Comparison of ENCODE assay signal across 2 cellular contexts in the genomic region with DNA sequence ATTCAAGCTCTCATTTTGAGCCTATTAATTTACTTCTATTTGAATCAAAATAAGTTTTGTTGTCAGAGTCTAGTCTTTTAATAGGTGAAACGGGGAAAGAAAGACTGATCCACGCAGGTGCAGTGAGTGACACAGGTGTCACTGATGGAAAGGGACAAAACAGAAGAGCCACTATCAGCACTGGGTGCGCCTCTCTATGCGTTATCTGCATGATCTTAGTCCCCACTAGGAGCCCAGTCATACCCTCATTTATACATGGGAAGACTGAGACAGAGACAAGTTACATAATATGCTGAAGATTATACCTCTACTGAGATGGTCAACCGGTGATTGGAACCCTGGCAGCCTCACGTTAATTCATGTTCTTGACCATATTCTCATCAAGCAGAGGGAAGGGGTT.
TF ChIP-seq lines count a peak whose summit lies in the region.

No MANE protein-coding gene starts in this region.

TF ChIP-seq in SK-N-SH, 30 proteins besides CTCF, POLR2A, EP300 and RAD21 (continued from another document):
- TF ChIP-seq, protein P1, sequence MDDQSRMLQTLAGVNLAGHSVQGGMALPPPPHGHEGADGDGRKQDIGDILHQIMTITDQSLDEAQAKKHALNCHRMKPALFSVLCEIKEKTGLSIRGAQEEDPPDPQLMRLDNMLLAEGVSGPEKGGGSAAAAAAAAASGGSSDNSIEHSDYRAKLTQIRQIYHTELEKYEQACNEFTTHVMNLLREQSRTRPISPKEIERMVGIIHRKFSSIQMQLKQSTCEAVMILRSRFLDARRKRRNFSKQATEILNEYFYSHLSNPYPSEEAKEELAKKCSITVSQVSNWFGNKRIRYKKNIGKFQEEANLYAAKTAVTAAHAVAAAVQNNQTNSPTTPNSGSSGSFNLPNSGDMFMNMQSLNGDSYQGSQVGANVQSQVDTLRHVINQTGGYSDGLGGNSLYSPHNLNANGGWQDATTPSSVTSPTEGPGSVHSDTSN (IDR thresholded peaks at IDR 0.05), result no peak
- no peak for TF ChIP-seq RXRA (IDR thresholded peaks at IDR 0.05; ENCODE audit: borderline replicate concordance, low read depth)
- TF ChIP-seq GATA2 (CRISPR knock-in tag; IDR thresholded peaks at IDR 0.05), result no peak
- TF ChIP-seq CHD2 (IDR thresholded peaks at IDR 0.05; ENCODE audit: low read length, partially characterized antibody), result no peak
- TF ChIP-seq MXI1 (IDR thresholded peaks at IDR 0.05; ENCODE audit: low read depth, low read length), result no peak
- TF ChIP-seq POLR2AphosphoS5 (IDR thresholded peaks at IDR 0.05; ENCODE audit: low read depth, low read length), result no peak
- TF ChIP-seq SIN3A (IDR thresholded peaks at IDR 0.05; ENCODE audit: borderline replicate concordance, low read depth, low read length), result no peak

TF ChIP-seq in SK-N-SH treated with all-trans-retinoic acid at 6 μM for 48 hours, 23 proteins besides CTCF, POLR2A, EP300 and RAD21 (continued from another document):
- TF ChIP-seq, protein P2, sequence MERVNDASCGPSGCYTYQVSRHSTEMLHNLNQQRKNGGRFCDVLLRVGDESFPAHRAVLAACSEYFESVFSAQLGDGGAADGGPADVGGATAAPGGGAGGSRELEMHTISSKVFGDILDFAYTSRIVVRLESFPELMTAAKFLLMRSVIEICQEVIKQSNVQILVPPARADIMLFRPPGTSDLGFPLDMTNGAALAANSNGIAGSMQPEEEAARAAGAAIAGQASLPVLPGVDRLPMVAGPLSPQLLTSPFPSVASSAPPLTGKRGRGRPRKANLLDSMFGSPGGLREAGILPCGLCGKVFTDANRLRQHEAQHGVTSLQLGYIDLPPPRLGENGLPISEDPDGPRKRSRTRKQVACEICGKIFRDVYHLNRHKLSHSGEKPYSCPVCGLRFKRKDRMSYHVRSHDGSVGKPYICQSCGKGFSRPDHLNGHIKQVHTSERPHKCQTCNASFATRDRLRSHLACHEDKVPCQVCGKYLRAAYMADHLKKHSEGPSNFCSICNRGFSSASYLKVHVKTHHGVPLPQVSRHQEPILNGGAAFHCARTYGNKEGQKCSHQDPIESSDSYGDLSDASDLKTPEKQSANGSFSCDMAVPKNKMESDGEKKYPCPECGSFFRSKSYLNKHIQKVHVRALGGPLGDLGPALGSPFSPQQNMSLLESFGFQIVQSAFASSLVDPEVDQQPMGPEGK (CRISPR knock-in tag; IDR thresholded peaks at IDR 0.05; ENCODE audit: borderline replicate concordance), result no peak
- no peak for TF ChIP-seq ARNTL (CRISPR knock-in tag; IDR thresholded peaks at IDR 0.05; ENCODE audit: borderline replicate concordance, low read depth)
- TF ChIP-seq, protein P3, sequence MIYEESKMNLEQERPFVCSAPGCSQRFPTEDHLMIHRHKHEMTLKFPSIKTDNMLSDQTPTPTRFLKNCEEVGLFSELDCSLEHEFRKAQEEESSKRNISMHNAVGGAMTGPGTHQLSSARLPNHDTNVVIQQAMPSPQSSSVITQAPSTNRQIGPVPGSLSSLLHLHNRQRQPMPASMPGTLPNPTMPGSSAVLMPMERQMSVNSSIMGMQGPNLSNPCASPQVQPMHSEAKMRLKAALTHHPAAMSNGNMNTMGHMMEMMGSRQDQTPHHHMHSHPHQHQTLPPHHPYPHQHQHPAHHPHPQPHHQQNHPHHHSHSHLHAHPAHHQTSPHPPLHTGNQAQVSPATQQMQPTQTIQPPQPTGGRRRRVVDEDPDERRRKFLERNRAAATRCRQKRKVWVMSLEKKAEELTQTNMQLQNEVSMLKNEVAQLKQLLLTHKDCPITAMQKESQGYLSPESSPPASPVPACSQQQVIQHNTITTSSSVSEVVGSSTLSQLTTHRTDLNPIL (CRISPR knock-in tag; IDR thresholded peaks at IDR 0.05; ENCODE audit: low read depth), result no peak
- TF ChIP-seq, protein P4, sequence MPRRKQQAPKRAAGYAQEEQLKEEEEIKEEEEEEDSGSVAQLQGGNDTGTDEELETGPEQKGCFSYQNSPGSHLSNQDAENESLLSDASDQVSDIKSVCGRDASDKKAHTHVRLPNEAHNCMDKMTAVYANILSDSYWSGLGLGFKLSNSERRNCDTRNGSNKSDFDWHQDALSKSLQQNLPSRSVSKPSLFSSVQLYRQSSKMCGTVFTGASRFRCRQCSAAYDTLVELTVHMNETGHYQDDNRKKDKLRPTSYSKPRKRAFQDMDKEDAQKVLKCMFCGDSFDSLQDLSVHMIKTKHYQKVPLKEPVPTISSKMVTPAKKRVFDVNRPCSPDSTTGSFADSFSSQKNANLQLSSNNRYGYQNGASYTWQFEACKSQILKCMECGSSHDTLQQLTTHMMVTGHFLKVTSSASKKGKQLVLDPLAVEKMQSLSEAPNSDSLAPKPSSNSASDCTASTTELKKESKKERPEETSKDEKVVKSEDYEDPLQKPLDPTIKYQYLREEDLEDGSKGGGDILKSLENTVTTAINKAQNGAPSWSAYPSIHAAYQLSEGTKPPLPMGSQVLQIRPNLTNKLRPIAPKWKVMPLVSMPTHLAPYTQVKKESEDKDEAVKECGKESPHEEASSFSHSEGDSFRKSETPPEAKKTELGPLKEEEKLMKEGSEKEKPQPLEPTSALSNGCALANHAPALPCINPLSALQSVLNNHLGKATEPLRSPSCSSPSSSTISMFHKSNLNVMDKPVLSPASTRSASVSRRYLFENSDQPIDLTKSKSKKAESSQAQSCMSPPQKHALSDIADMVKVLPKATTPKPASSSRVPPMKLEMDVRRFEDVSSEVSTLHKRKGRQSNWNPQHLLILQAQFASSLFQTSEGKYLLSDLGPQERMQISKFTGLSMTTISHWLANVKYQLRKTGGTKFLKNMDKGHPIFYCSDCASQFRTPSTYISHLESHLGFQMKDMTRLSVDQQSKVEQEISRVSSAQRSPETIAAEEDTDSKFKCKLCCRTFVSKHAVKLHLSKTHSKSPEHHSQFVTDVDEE (CRISPR knock-in tag; IDR thresholded peaks at IDR 0.05), result no peak
- no peak for TF ChIP-seq ZC3H10 (CRISPR knock-in tag; IDR thresholded peaks at IDR 0.05)
- TF ChIP-seq PPARA (CRISPR knock-in tag; IDR thresholded peaks at IDR 0.05; ENCODE audit: borderline replicate concordance), result no peak
- TF ChIP-seq ZFP3 (CRISPR knock-in tag; IDR thresholded peaks at IDR 0.05), result no peak
- TF ChIP-seq ZNF70 (CRISPR knock-in tag; IDR thresholded peaks at IDR 0.05), result no peak
- TF ChIP-seq RARB (CRISPR knock-in tag; IDR thresholded peaks at IDR 0.05), result no peak
- TF ChIP-seq, protein P5, sequence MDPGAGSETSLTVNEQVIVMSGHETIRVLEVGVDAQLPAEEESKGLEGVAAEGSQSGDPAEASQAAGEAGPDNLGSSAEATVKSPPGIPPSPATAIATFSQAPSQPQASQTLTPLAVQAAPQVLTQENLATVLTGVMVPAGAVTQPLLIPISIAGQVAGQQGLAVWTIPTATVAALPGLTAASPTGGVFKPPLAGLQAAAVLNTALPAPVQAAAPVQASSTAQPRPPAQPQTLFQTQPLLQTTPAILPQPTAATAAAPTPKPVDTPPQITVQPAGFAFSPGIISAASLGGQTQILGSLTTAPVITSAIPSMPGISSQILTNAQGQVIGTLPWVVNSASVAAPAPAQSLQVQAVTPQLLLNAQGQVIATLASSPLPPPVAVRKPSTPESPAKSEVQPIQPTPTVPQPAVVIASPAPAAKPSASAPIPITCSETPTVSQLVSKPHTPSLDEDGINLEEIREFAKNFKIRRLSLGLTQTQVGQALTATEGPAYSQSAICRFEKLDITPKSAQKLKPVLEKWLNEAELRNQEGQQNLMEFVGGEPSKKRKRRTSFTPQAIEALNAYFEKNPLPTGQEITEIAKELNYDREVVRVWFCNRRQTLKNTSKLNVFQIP (CRISPR knock-in tag; IDR thresholded peaks at IDR 0.05; ENCODE audit: borderline replicate concordance, low read depth), result no peak
- no peak for TF ChIP-seq SNAI2 (CRISPR knock-in tag; IDR thresholded peaks at IDR 0.05)
